Comparison of ENCODE assay signal across 28 cellular contexts in the genomic region with DNA sequence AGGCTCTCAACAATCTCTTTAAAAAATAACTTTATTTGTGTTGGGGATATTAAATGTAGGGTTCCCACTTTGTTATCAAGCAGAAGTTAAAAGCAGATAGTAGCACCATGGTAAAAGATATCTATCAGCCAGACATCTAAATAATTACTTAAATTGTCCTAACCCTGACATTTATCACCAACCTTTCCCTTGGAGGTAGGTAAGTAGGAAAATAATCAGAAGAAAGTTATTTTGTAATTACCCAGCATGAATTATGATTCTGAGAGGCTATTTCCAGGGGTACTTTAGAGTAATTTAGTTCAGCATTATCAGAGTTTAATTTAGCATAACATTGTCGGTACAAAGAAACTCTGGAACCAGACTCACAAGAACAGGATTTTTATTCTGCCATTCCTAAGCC. TPM values are rescaled to one million over a fixed set of nuclear protein-coding genes. Genes with fewer than 3 reads are reported as not detected.
"Had no signal": no experiment of that assay in that cellular context is flagged by ENCODE, and none has a peak within 500 bp of the region (broad histone marks: within the 10 kb centered on the region; RNA-seq: fewer than 3 reads in every experiment).

No MANE protein-coding gene starts in this region.

- H3K27ac ChIP-seq: stomach, suprapubic skin, testis, thoracic aorta, thyroid gland, tibial artery, tibial nerve, transverse colon, upper lobe of left lung, upper lobe of right lung, uterus, vagina had no signal

- H3K36me3 ChIP-seq: stomach, suprapubic skin, thoracic aorta, thyroid gland, tibial artery, tibial nerve, transverse colon, upper lobe of left lung, upper lobe of right lung, uterus, vagina had no signal

- ATAC-seq: stimulated activated effector memory CD8-positive, alpha-beta T cell treated with anti-CD3 and anti-CD28 coated beads, Interleukin-12 subunit alpha, Interleukin-12 subunit beta, amount 100 ng/mL, for 72 hours; stimulated activated memory B cell treated with anti-CD40 and anti-IgM and Interleukin-4, amounts not matched to agents 10 μg/mL and 1 μg/mL and 100 μg/mL, for 72 hours; stimulated activated naive B cell treated with anti-CD40 and anti-IgM and Interleukin-4, amounts not matched to agents 10 μg/mL and 1 μg/mL and 100 μg/mL, for 72 hours; stimulated activated naive CD8-positive, alpha-beta T cell treated with anti-CD3 and anti-CD28 coated beads, Interleukin-15, amount 100 ng/mL, for 72 hours; stimulated activated naive CD8-positive, alpha-beta T cell treated with anti-CD3 and anti-CD28 coated beads, Interleukin-15, Interleukin-2, amounts not matched to agents 100 U/mL and 50 U/mL, for 24 hours; upper lobe of right lung had no signal

- H3K4me3 ChIP-seq: stomach, suprapubic skin, testis, thoracic aorta, thyroid gland, tibial artery, tibial nerve, transverse colon, upper lobe of left lung, upper lobe of right lung, uterus, vagina had no signal

- H3K27me3 ChIP-seq: testis, thyroid gland, tibial nerve, transverse colon, upper lobe of left lung, upper lobe of right lung, uterus, vagina had no signal

- H3K4me1 ChIP-seq: testis, tibial artery, tibial nerve, transverse colon, upper lobe of left lung, upper lobe of right lung, uterus, vagina had no signal

- H3K9me3 ChIP-seq: stomach, suprapubic skin, testis, thoracic aorta, thyroid gland, tibial artery, tibial nerve, transverse colon, upper lobe of left lung, upper lobe of right lung, uterus, vagina had no signal

- DNase-seq: stimulated activated CD4-positive, alpha-beta T cell treated with anti-CD3 and anti-CD28 coated beads, Interleukin-2, amount 100 ng/mL, for 48 hours; stimulated activated CD4-positive, alpha-beta T cell treated with anti-CD3 and anti-CD28 coated beads, Interleukin-4, amount 100 ng/mL, for 1 hour; stimulated activated CD4-positive, alpha-beta T cell treated with anti-CD3 and anti-CD28 coated beads, Interleukin-4, amount 100 ng/mL, for 24 hours; stimulated activated CD4-positive, alpha-beta T cell treated with anti-CD3 and anti-CD28 coated beads, Interleukin-4, amount 100 ng/mL, for 4 hours; stimulated activated CD8-positive, alpha-beta memory T cell treated with anti-CD3 and anti-CD28 coated beads, Interleukin-4, amount 100 ng/mL, for 48 hours; stimulated activated naive B cell treated with anti-CD40 and anti-IgM and Interleukin-4, amounts not matched to agents 10 μg/mL and 1 μg/mL and 100 μg/mL, for 72 hours; stimulated activated naive CD4-positive, alpha-beta T cell; stimulated activated naive CD4-positive, alpha-beta T cell treated with Interleukin-2 at 50 U/mL for 16 hours; stimulated activated naive CD8-positive, alpha-beta T cell treated with anti-CD3 and anti-CD28 coated beads, Interleukin-15, amount 100 ng/mL, for 72 hours; stimulated activated naive CD8-positive, alpha-beta T cell treated with anti-CD3 and anti-CD28 coated beads, Interleukin-15, Interleukin-2, amounts not matched to agents 100 U/mL and 50 U/mL, for 24 hours; stomach; substantia nigra; testis; thyroid gland; tibial artery; transverse colon; trophoblast cell; upper lobe of left lung; upper lobe of right lung; uterus had no signal

RNA-seq across cellular contexts. Expression of a gene that starts 23.2 kb away (rescaled TPM):
- total RNA-seq: subcutaneous adipose tissue, thoracic aorta, tibial nerve, upper lobe of right lung, ureter had no signal
